23 cellular contexts compared by ENCODE assay signal in the genomic region with DNA sequence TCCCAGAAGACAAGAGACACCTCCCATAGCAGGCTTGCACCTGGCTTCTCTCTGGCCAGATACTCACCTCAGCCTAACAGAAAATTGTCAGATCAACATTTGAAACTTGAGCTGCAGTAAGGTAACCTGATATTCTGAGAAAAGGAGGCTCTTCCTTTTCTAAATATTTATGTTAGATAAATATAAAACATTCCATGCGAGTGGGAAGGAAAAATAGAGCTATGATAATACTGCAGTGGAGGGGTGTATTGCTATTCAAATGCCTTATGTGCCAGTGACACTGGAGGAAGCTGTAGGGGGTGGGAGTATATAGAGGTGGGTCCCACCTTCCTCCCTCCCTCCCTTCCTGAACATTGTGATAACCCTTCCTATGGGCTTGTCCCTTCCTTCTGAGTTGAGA.
A peak's percentile ranks its signal among the peaks of the same experiment; 100 is the strongest.
DNase-seq lines count a peak whose midpoint lies in the region; ATAC-seq and TF ChIP-seq lines count a peak whose summit lies in the region.
"Had no signal": no experiment of that assay in that cellular context is flagged by ENCODE, and none has a peak within 500 bp of the region (broad histone marks: within the 10 kb centered on the region; RNA-seq: fewer than 3 reads in every experiment).

No MANE protein-coding gene starts in this region.

- H3K9ac ChIP-seq in Karpas-422 (ENCODE audit: low read length), result no peak overlapping the region
- H3K9ac ChIP-seq: neural progenitor cell had no signal

- H3K4me3 ChIP-seq in Karpas-422 (ENCODE audit: low read length) (no peak overlapping the region), sigmoid colon (no peak overlapping the region), gastroesophageal sphincter (no peak overlapping the region)
- H3K4me3 ChIP-seq: heart right ventricle, K562, neural progenitor cell, Peyer's patch, prostate gland, stomach, transverse colon had no signal

- in situ Hi-C loops in Caki2 (cut with HindIII; ENCODE audit: low pct_unique_long_range_greater_than_20kb, low sequenced_read_pairs), result no loop called here

- H2AFZ ChIP-seq in Karpas-422 (ENCODE audit: low read length), result no peak overlapping the region
- H2AFZ ChIP-seq: neural progenitor cell had no signal

- TF ChIP-seq POLR2A in sigmoid colon (IDR thresholded peaks at IDR 0.05) (no peak), gastroesophageal sphincter (IDR thresholded peaks at IDR 0.05) (no peak)

- H3K27ac ChIP-seq in Karpas-422 (ENCODE audit: low read length) (no peak overlapping the region), sigmoid colon (no peak overlapping the region), gastroesophageal sphincter (no peak overlapping the region)
- H3K27ac ChIP-seq: C4-2B, heart right ventricle, neural progenitor cell, Peyer's patch, prostate gland, stomach, transverse colon had no signal

- no peak overlapping the region for H3K4me3 Mint-ChIP-seq in activated T-cell treated with anti-CD3 and anti-CD28 coated beads, Interleukin-2, amount 50 U/mL, for 4 hours
- H3K4me3 Mint-ChIP-seq: activated T-cell treated with anti-CD3 and anti-CD28 coated beads, Interleukin-2, amount 50 U/mL, for 24 hours; brain; neural progenitor cell had no signal

- H3K4me2 ChIP-seq in Karpas-422 (ENCODE audit: low read depth, low read length, poor library complexity, severe bottlenecking), result no peak overlapping the region
- H3K4me2 ChIP-seq: neural progenitor cell had no signal

- no peaks in the 10 kb centered on the region for H4K20me1 ChIP-seq in Karpas-422 (ENCODE audit: insufficient read depth, low read depth, low read length)

- TF ChIP-seq CTCF in sigmoid colon (IDR thresholded peaks at IDR 0.05) (no peak), gastroesophageal sphincter (IDR thresholded peaks at IDR 0.05) (no peak)

- no peaks in the 10 kb centered on the region for H3K4me1 Mint-ChIP-seq in activated T-cell treated with anti-CD3 and anti-CD28 coated beads, Interleukin-2, amount 50 U/mL, for 4 hours (ENCODE audit: low read depth)
- H3K4me1 Mint-ChIP-seq: neural progenitor cell had no signal

- 35 to 60% methylated on average over 1 of the region's 1 CpG for WGBS in sigmoid colon, 2 donors
- 20 to 43% methylated on average over 1 of the region's 1 CpG for WGBS in gastroesophageal sphincter (ENCODE audit: low coverage in 1 of 2), 2 donors

- H3K4me1 ChIP-seq in Karpas-422 (ENCODE audit: low read length) (no peaks in the 10 kb centered on the region), sigmoid colon (no peaks in the 10 kb centered on the region), gastroesophageal sphincter (no peaks in the 10 kb centered on the region)
- H3K4me1 ChIP-seq: neural progenitor cell, Peyer's patch, prostate gland, stomach, transverse colon had no signal

- H3K79me2 ChIP-seq in Karpas-422 (ENCODE audit: low read length), result no peaks in the 10 kb centered on the region

- no peaks in the 10 kb centered on the region for H3K36me3 Mint-ChIP-seq in activated T-cell treated with anti-CD3 and anti-CD28 coated beads, Interleukin-2, amount 50 U/mL, for 4 hours (ENCODE audit: insufficient read depth)
- H3K36me3 Mint-ChIP-seq: brain, neural progenitor cell had no signal

- H3K27me3 ChIP-seq in Karpas-422 (ENCODE audit: low read length), result no peaks in the 10 kb centered on the region
- no peaks in the 10 kb centered on the region for H3K27me3 ChIP-seq in sigmoid colon
- H3K27me3 ChIP-seq in gastroesophageal sphincter, result no peaks in the 10 kb centered on the region
- H3K27me3 ChIP-seq: heart right ventricle, neural progenitor cell, Peyer's patch, stomach, transverse colon had no signal

- H3K9me3 ChIP-seq in Karpas-422 (ENCODE audit: low read length) (no peaks in the 10 kb centered on the region), sigmoid colon (peaks cover 0 to 3% (median 0%) of the 10 kb centered on the region in 4 donors), gastroesophageal sphincter (no peaks in the 10 kb centered on the region)
- H3K9me3 ChIP-seq: heart right ventricle, Peyer's patch, prostate gland, stomach, transverse colon had no signal

- H3K9me2 ChIP-seq in Karpas-422 (replicated peaks; ENCODE audit: insufficient read depth, low read length), result no peaks in the 10 kb centered on the region

- H3K36me3 ChIP-seq in Karpas-422 (ENCODE audit: insufficient read depth, low read length) (no peaks in the 10 kb centered on the region), sigmoid colon (no peaks in the 10 kb centered on the region), gastroesophageal sphincter (no peaks in the 10 kb centered on the region)
- H3K36me3 ChIP-seq: heart right ventricle, neural progenitor cell, Peyer's patch, prostate gland, stomach, transverse colon had no signal

- DNase-seq in Caki2 (ENCODE audit: low read depth), result peak; percentile 33
- peak; percentile 94 for DNase-seq in DMS53 treated with DMSO at 0.1 percent for 48 hours (lab: John Stamatoyannopoulos, UW; ENCODE audit: unreplicated experiment)
- peak; percentile 15 for DNase-seq in NCI-H2171 (lab: John Stamatoyannopoulos, UW)
- peak; percentile 60 for DNase-seq in SHP77 treated with DMSO at 0.1 percent for 48 hours (lab: John Stamatoyannopoulos, UW)
- no peak for DNase-seq in Karpas-422
- DNase-seq in sigmoid colon, result no peak
- DNase-seq in activated T-cell treated with anti-CD3 and anti-CD28 coated beads, Interleukin-2, amount 50 U/mL, for 4 hours, result no peak
- DNase-seq: activated CD4-positive, alpha-beta T cell treated with anti-CD3 and anti-CD28 coated beads for 1 hour; activated T-cell treated with anti-CD3 and anti-CD28 coated beads, Interleukin-2, amount 50 U/mL, for 24 hours; effector CD8-positive, alpha-beta T cell; foreskin fibroblast; GOT3; heart right ventricle; left cardiac atrium; Peyer's patch; stomach; transverse colon had no signal

- no peaks in the 10 kb centered on the region for H3K27me3 Mint-ChIP-seq in activated T-cell treated with anti-CD3 and anti-CD28 coated beads, Interleukin-2, amount 50 U/mL, for 4 hours (ENCODE audit: low read depth)
- H3K27me3 Mint-ChIP-seq: activated T-cell treated with anti-CD3 and anti-CD28 coated beads, Interleukin-2, amount 50 U/mL, for 24 hours had no signal

- intact Hi-C loops in sigmoid colon (cut with DNase I), result no loop called here

- TF ChIP-seq EP300 in sigmoid colon (IDR thresholded peaks at IDR 0.05), result no peak
- TF ChIP-seq EP300 in gastroesophageal sphincter (IDR thresholded peaks at IDR 0.05), result no peak

- no peaks in the 10 kb centered on the region for H3K9me3 Mint-ChIP-seq in activated T-cell treated with anti-CD3 and anti-CD28 coated beads, Interleukin-2, amount 50 U/mL, for 4 hours
- H3K9me3 Mint-ChIP-seq: activated T-cell treated with anti-CD3 and anti-CD28 coated beads, Interleukin-2, amount 50 U/mL, for 24 hours; brain; neural progenitor cell had no signal

- no peak for ATAC-seq in gastroesophageal sphincter
- no peak for ATAC-seq in activated T-cell treated with anti-CD3 and anti-CD28 coated beads, Interleukin-2, amount 50 U/mL, for 4 hours
- ATAC-seq: K562 had no signal

Comparison
In these comparisons a context has a peak if more than half of its experiments do, and no peak if none do; other contexts are left out.
1. DNase-seq: peak in Caki2 (single experiment), DMS53 treated with DMSO at 0.1 percent for 48 hours (single experiment), NCI-H2171 (single experiment) and SHP77 treated with DMSO at 0.1 percent for 48 hours (single experiment); none in Karpas-422 (single experiment), sigmoid colon (single experiment) and activated T-cell treated with anti-CD3 and anti-CD28 coated beads, Interleukin-2, amount 50 U/mL, for 4 hours (single experiment).